ENCODE assay signal across 13 cellular contexts in genomic region chr1:15386128-15386824, GRCh38. TPM values are rescaled to one million over a fixed set of nuclear protein-coding genes. Genes with fewer than 3 reads are reported as not detected.
DNase-seq lines count a peak whose midpoint lies in the region; ATAC-seq lines count a peak whose summit lies in the region.
"Had no signal": no experiment of that assay in that cellular context is flagged by ENCODE, and none has a peak within 500 bp of the region (broad histone marks: within the 10 kb centered on the region; RNA-seq: fewer than 3 reads in every experiment).

No MANE protein-coding gene starts in this region.

- H4K20me1 ChIP-seq in GM23248 (ENCODE audit: insufficient read depth): no peaks in the 10 kb centered on the region

- H3K4me3 ChIP-seq in ACC112 (ENCODE audit: low read depth, low read length) (no peak overlapping the region), GM23248 (peak overlapping the region; percentile 62)

- H3K79me2 ChIP-seq in ACC112 (ENCODE audit: control insufficient read depth, insufficient read depth, low read length, unreplicated experiment) (no peaks in the 10 kb centered on the region), GM23248 (ENCODE audit: insufficient read depth) (no peaks in the 10 kb centered on the region)

- peak overlapping the region in 7 of 8 donors; percentile 7 to 86 (median 71) for H3K4me3 Mint-ChIP-seq in naive B cell
- no peak overlapping the region for H3K4me3 Mint-ChIP-seq in T-helper 2 cell treated with Interferon-gamma antibody and Interleukin-4, amounts not matched to agents 5 μg/mL and 100 μg/mL, for 36 hours
- H3K4me3 Mint-ChIP-seq: HFFc6 had no signal

- no peaks in the 10 kb centered on the region for H3K9me2 ChIP-seq in GM23248 (ENCODE audit: insufficient read depth)

- H3K4me1 ChIP-seq in ACC112 (ENCODE audit: control insufficient read depth, insufficient read depth, low read length, unreplicated experiment) (no peaks in the 10 kb centered on the region), GM23248 (ENCODE audit: insufficient read depth) (peaks cover 9% of the 10 kb centered on the region; the same call in 1 of the 2 replicates)

- peaks cover 14 to 25% (median 20%) of the 10 kb centered on the region in 3 donors for H3K4me1 Mint-ChIP-seq in naive B cell
- H3K4me1 Mint-ChIP-seq in T-helper 2 cell treated with Interferon-gamma antibody and Interleukin-4, amounts not matched to agents 5 μg/mL and 100 μg/mL, for 36 hours (ENCODE audit: low read depth): peaks cover 5% of the 10 kb centered on the region

- peak overlapping the region in 2 of 6 donors; percentile 9 to 63 for H3K27ac Mint-ChIP-seq in naive B cell
- no peak overlapping the region for H3K27ac Mint-ChIP-seq in T-helper 2 cell treated with Interferon-gamma antibody and Interleukin-4, amounts not matched to agents 5 μg/mL and 100 μg/mL, for 36 hours
- H3K27ac Mint-ChIP-seq: HFFc6 had no signal

- peak overlapping the region; percentile 83 for H3K4me2 ChIP-seq in GM23248 (ENCODE audit: unreplicated experiment)

- H3K27me3 ChIP-seq in ACC112 (ENCODE audit: insufficient read depth, low read length) (no peaks in the 10 kb centered on the region), GM23248 (replicated peaks; ENCODE audit: insufficient read depth) (no peaks in the 10 kb centered on the region)

- H3K36me3 ChIP-seq in ACC112 (ENCODE audit: insufficient read depth, low read length) (no peaks in the 10 kb centered on the region), GM23248 (ENCODE audit: low read depth) (no peaks in the 10 kb centered on the region)

- in situ Hi-C loops in GM23248 (cut with MboI): no loop called here

- DNase-seq in GM23248 (peak; percentile 60), ecto neural progenitor cell (ENCODE audit: low spot score) (peak; percentile 67), naive B cell (peak; percentile 5), kidney tubule cell (ENCODE audit: low spot score) (no peak), NCI-H2081 treated with DMSO at 0.1 percent for 48 hours (lab: John Stamatoyannopoulos, UW) (no peak), NCI-H2171 (lab: John Stamatoyannopoulos, UW) (no peak)
- DNase-seq in T-helper 2 cell treated with Interferon-gamma antibody and Interleukin-4, amounts not matched to agents 5 μg/mL and 100 μg/mL, for 36 hours (ENCODE audit: low spot score): no peak
- DNase-seq: activated CD8-positive, alpha-beta memory T cell treated with anti-CD3 and anti-CD28 coated beads, Interleukin-2, amount 50 U/mL, for 48 hours; HFFc6; NCI-H187 had no signal

- H2AFZ ChIP-seq in ACC112 (ENCODE audit: low read length, unreplicated experiment): peak overlapping the region; percentile 76
- H2AFZ ChIP-seq in GM23248: peak overlapping the region; percentile 92

- ATAC-seq in naive B cell (ENCODE audit: low read depth in 2 of 2): peak; percentile 63 to 68

- no peaks in the 10 kb centered on the region for H3K9me3 Mint-ChIP-seq in naive B cell
- H3K9me3 Mint-ChIP-seq in T-helper 2 cell treated with Interferon-gamma antibody and Interleukin-4, amounts not matched to agents 5 μg/mL and 100 μg/mL, for 36 hours: no peaks in the 10 kb centered on the region
- H3K9me3 Mint-ChIP-seq: HFFc6 had no signal

- 9 to 13% methylated on average over 21 of the region's 21 CpGs for WGBS in GM23248 (ENCODE audit: low coverage in 1 of 2, low lambda C conversion rate in 2 of 2, missing lambda C conversion rate in 2 of 2), 2 experiments

- no peaks in the 10 kb centered on the region for H3K9me3 ChIP-seq in GM23248 (ENCODE audit: low read depth)

- no peaks in the 10 kb centered on the region for H3K36me3 Mint-ChIP-seq in naive B cell
- H3K36me3 Mint-ChIP-seq in T-helper 2 cell treated with Interferon-gamma antibody and Interleukin-4, amounts not matched to agents 5 μg/mL and 100 μg/mL, for 36 hours (ENCODE audit: low read depth): no peaks in the 10 kb centered on the region

- H3K9ac ChIP-seq in GM23248: peak overlapping the region; percentile 49

- no peak overlapping the region for H3K27ac ChIP-seq in ACC112 (ENCODE audit: low read depth, low read length)
- H3K27ac ChIP-seq in GM23248: no peak overlapping the region
- H3K27ac ChIP-seq: HL-60 had no signal

- H3K27me3 Mint-ChIP-seq in naive B cell: peaks cover 4 to 34% (median 30%) of the 10 kb centered on the region in 3 donors
- peaks cover 31% of the 10 kb centered on the region for H3K27me3 Mint-ChIP-seq in T-helper 2 cell treated with Interferon-gamma antibody and Interleukin-4, amounts not matched to agents 5 μg/mL and 100 μg/mL, for 36 hours (ENCODE audit: low read depth)

- no peaks in the 10 kb centered on the region for H3F3A ChIP-seq in GM23248 (ENCODE audit: insufficient read depth)

RNA-seq across cellular contexts. Expression of gene EFHD2, which starts 23.4 kb away (rescaled TPM):
- 49.9 and 56.3 TPM in 2 replicates for total RNA-seq in GM23248 (2014; rRNA removed; shearing (Covaris generic))
- 53.1 and 56.1 TPM in 2 replicates for polyA plus RNA-seq in GM23248 (2016; fragmentation: Nextera tagmentation; extraction: Ambion mirVana)
- polyA plus RNA-seq in naive B cell (ENCODE audit: low read depth in 6 of 6): 10 to 100 TPM; 34.1 to 49.5 (median 44.3) TPM

RNA-seq across cellular contexts. Expression of gene CTRC, which starts 52.0 kb away (rescaled TPM):
- total RNA-seq in GM23248 (2014; rRNA removed; shearing (Covaris generic)): not detected in 2 replicates
- not detected in 2 replicates for polyA plus RNA-seq in GM23248 (2016; fragmentation: Nextera tagmentation; extraction: Ambion mirVana)
- not detected for polyA plus RNA-seq in naive B cell (ENCODE audit: low read depth in 6 of 6)
- total RNA-seq: HFFc6, kidney epithelial cell had no signal

Comparison
In these comparisons a context has a peak if more than half of its experiments do, and no peak if none do; other contexts are left out.
1. DNase-seq: peak in GM23248 (single experiment), ecto neural progenitor cell (single experiment) and naive B cell (single experiment); none in T-helper 2 cell treated with Interferon-gamma antibody and Interleukin-4, amounts not matched to agents 5 μg/mL and 100 μg/mL, for 36 hours (single experiment), kidney tubule cell (single experiment), NCI-H2081 treated with DMSO at 0.1 percent for 48 hours (single experiment) and NCI-H2171 (single experiment).